ENCODE assay signal across 8 cellular contexts in genomic region chr4:18689308-18689915, GRCh38.
DNase-seq lines count a peak whose midpoint lies in the region; ATAC-seq, FAIRE-seq and TF ChIP-seq lines count a peak whose summit lies in the region.

No MANE protein-coding gene starts in this region.

- no peaks in the 10 kb centered on the region for H3K79me2 ChIP-seq in mammary epithelial cell (ENCODE audit: insufficient read depth, low read length)

- H3K27me3 ChIP-seq in HUES6 (ENCODE audit: control insufficient read depth, insufficient read depth, low read length): no peaks in the 10 kb centered on the region
- H3K27me3 ChIP-seq in mammary epithelial cell (ENCODE audit: insufficient read depth, low read length): no peaks in the 10 kb centered on the region

- H3K4me2 ChIP-seq in mammary epithelial cell (ENCODE audit: insufficient read depth, low read depth, low read length): no peak overlapping the region

- FAIRE-seq in kidney (lab: Jason Lieb, UNC): peak; percentile 85

- H3K27ac ChIP-seq in HUES6 (ENCODE audit: low read depth, low read length) (peak overlapping the region; percentile 94; the same call in 1 of the 2 replicates), SK-N-MC (no peak overlapping the region), mammary epithelial cell (ENCODE audit: insufficient read depth, low read depth, low read length) (no peak overlapping the region), kidney (ENCODE audit: low read depth in 2 of 2, low read length in 2 of 2) (no peak overlapping the region)

- ATAC-seq in GM19351 (IDR thresholded peaks at IDR 0.05; ENCODE audit: unreplicated experiment): peak; percentile 81
- no peak for ATAC-seq in HG03097 (IDR thresholded peaks at IDR 0.05; ENCODE audit: low FRiP score, unreplicated experiment)

- CTCF ChIA-PET in mammary epithelial cell (lab: Charles Lee; ENCODE audit: low non-redundant PET): no interaction called here

- H3K9me3 ChIP-seq in HUES6 (ENCODE audit: control insufficient read depth, insufficient read depth, low read depth, low read length): peaks cover 12% of the 10 kb centered on the region; the same call in 1 of the 2 replicates
- H3K9me3 ChIP-seq in SK-N-MC (ENCODE audit: low read depth, low read length): no peaks in the 10 kb centered on the region
- no peaks in the 10 kb centered on the region for H3K9me3 ChIP-seq in mammary epithelial cell (replicated peaks; ENCODE audit: insufficient read depth, low read length)
- no peaks in the 10 kb centered on the region for H3K9me3 ChIP-seq in kidney (ENCODE audit: control insufficient read depth in 1 of 2, low read length in 2 of 2)

- intact Hi-C loops in mammary epithelial cell (cut with micrococcal nuclease): loop anchor here (1.0 to 10.0 kb wide), 4 partner anchors 245 to 1735 kb away; partner anchors contain the start of gene SLIT2
- intact Hi-C loops in kidney (cut with DNase I): no loop called here

- H3K36me3 ChIP-seq in HUES6 (ENCODE audit: control insufficient read depth, insufficient read depth, low read length) (no peaks in the 10 kb centered on the region; the same call in 1 of the 2 replicates), SK-N-MC (ENCODE audit: insufficient read depth, low read length) (no peaks in the 10 kb centered on the region), mammary epithelial cell (ENCODE audit: insufficient read depth, low read length) (no peaks in the 10 kb centered on the region), kidney (ENCODE audit: control insufficient read depth in 1 of 2, insufficient read depth in 2 of 2, low read length in 2 of 2) (no peaks in the 10 kb centered on the region)

- H3K4me1 ChIP-seq in HUES6 (ENCODE audit: control insufficient read depth, insufficient read depth, low read length): peaks cover 40% of the 10 kb centered on the region
- H3K4me1 ChIP-seq in mammary epithelial cell (ENCODE audit: insufficient read depth, low read length): no peaks in the 10 kb centered on the region
- no peaks in the 10 kb centered on the region for H3K4me1 ChIP-seq in kidney (ENCODE audit: control insufficient read depth in 1 of 2, insufficient read depth in 1 of 2, low read depth in 1 of 2, low read length in 2 of 2)

- no peaks in the 10 kb centered on the region for H4K20me1 ChIP-seq in mammary epithelial cell (ENCODE audit: insufficient read depth, low read length)

- 16% methylated on average over 6 of the region's 6 CpGs for WGBS in mammary epithelial cell (ENCODE audit: low coverage, missing lambda C conversion rate)

- no peak overlapping the region for H3K4me3 ChIP-seq in HUES6 (ENCODE audit: low read depth, low read length)
- no peak overlapping the region for H3K4me3 ChIP-seq in SK-N-MC
- no peak overlapping the region for H3K4me3 ChIP-seq in mammary epithelial cell (replicated peaks in 1 of 3; ENCODE audit: insufficient read depth in 1 of 3, low read depth in 2 of 3, low read length in 3 of 3)
- no peak overlapping the region for H3K4me3 ChIP-seq in kidney (ENCODE audit: low read length in 2 of 2)

- TF ChIP-seq CTCF in mammary epithelial cell (conservative IDR thresholded peaks at IDR 0.05 in 1 of 2, IDR thresholded peaks at IDR 0.05 in 1 of 2; ENCODE audit: extremely low read depth in 1 of 2, insufficient read depth in 1 of 2, low read depth in 1 of 2, low read length in 2 of 2) (peak; percentile 79 to 83), kidney (IDR thresholded peaks at IDR 0.05; ENCODE audit: borderline replicate concordance, extremely low read depth, insufficient read depth) (peak; percentile 77)

- peak overlapping the region; percentile 10 for H3K9ac ChIP-seq in HUES6 (ENCODE audit: low read length)
- no peak overlapping the region for H3K9ac ChIP-seq in SK-N-MC (ENCODE audit: insufficient read length)
- no peak overlapping the region for H3K9ac ChIP-seq in mammary epithelial cell (ENCODE audit: insufficient read depth, low read length)
- H3K9ac ChIP-seq in kidney (ENCODE audit: low read length in 2 of 2): no peak overlapping the region

- no TSS peak for BruUV-seq in mammary epithelial cell (replicated peaks; lab: Mats Ljungman, UMichigan)

- in situ Hi-C loops in mammary epithelial cell (cut with MboI; ENCODE audit: low sequenced_read_pairs in 2 of 2): loop anchor here (5.0 to 10.0 kb wide), 2 partner anchors 245 to 248 kb away; no protein-coding TSS in a partner anchor

- dilution Hi-C loops in mammary epithelial cell (cut with HindIII; ENCODE audit: low sequenced_read_pairs): no loop called here

- H2AFZ ChIP-seq in mammary epithelial cell (ENCODE audit: low read depth, low read length): no peak overlapping the region

- DNase-seq in DMS114 treated with DMSO at 0.1 percent for 48 hours (lab: John Stamatoyannopoulos, UW; ENCODE audit: unreplicated experiment): peak; percentile 45
- peak; percentile 28 for DNase-seq in SK-N-MC (ENCODE audit: low read depth, low spot score)
- peak; percentile 28 for DNase-seq in mammary epithelial cell
- no peak for DNase-seq in kidney
- DNase-seq in stimulated activated CD4-positive, alpha-beta T cell treated with anti-CD3 and anti-CD28 coated beads, Interleukin-4, amount 100 ng/mL, for 48 hours (ENCODE audit: low read depth in 2 of 2): peak; percentile 12 to 32
